18 cellular contexts compared by ENCODE assay signal in the genomic region with DNA sequence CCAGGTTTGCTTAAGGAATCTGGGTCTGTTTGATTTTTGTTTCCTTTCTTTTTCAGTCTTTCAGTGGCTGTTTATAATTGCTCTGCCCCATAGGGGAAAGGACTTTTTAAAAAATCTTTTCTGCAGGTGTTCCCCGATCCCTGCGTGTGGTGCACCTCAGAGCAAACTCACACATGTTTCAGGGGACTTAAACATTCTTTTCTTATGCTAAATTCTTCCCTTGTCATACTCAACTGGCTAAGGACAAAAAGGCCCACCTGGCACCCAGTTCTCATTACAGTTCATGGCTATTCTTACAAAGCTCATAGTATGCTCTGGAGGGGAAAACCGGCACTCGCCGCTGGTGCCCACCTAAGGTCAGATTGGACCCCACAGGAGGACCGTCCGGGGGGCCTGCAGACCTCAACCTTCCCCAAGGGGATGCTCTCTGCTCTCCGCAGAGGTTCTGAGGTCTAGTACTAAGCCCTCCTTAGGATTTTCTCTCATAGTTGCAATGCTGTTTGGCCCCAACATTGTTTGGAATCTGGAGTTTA.
DNase-seq lines count a peak whose midpoint lies in the region; ATAC-seq and TF ChIP-seq lines count a peak whose summit lies in the region.
"Had no signal": no experiment of that assay in that cellular context is flagged by ENCODE, and none has a peak within 500 bp of the region (broad histone marks: within the 10 kb centered on the region; RNA-seq: fewer than 3 reads in every experiment).

No MANE protein-coding gene starts in this region.

- H3K18ac ChIP-seq in neuronal stem cell (ENCODE audit: low read length), result no peak overlapping the region

- H3K9me3 ChIP-seq in HUES64 (ENCODE audit: insufficient read depth, low read depth, low read length) (peaks cover 8% of the 10 kb centered on the region; the same call in 1 of the 2 replicates), endodermal cell (ENCODE audit: control insufficient read depth, low read length) (peaks cover 24% of the 10 kb centered on the region), neuronal stem cell (replicated peaks in 1 of 2; ENCODE audit: control insufficient read depth in 2 of 2, insufficient read depth in 1 of 2, low read depth in 1 of 2, low read length in 2 of 2) (no peaks in the 10 kb centered on the region)

- H2BK12ac ChIP-seq in neuronal stem cell (ENCODE audit: low read length), result no peak overlapping the region

- WGBS in HUES64, result 85% methylated on average over 8 of the region's 8 CpGs
- WGBS in endodermal cell (ENCODE audit: insufficient coverage in 1 of 2, insufficient read length in 1 of 2), 2 experiments, result 94 to 96% methylated on average over 3 to 8 of the region's 8 CpGs
- no CpG with 5 or more reads among the region's 8 CpGs for WGBS in neuronal stem cell (ENCODE audit: extremely low coverage in 2 of 2, insufficient read length in 2 of 2, insufficient replicate concordance in 1 of 2), 2 donors

- no peak overlapping the region for H2BK120ac ChIP-seq in neuronal stem cell (ENCODE audit: low read depth, low read length)

- peaks cover 4% of the 10 kb centered on the region for H3K36me3 Mint-ChIP-seq in endodermal cell (ENCODE audit: low read depth)
- H3K36me3 Mint-ChIP-seq: CD4-positive, CD25-positive, alpha-beta regulatory T cell had no signal

- H3K9me3 Mint-ChIP-seq in endodermal cell, result peaks cover 23% of the 10 kb centered on the region
- H3K9me3 Mint-ChIP-seq: HFFc6 had no signal

- H3K79me1 ChIP-seq in neuronal stem cell (ENCODE audit: low read depth, low read length), result no peaks in the 10 kb centered on the region

- peak overlapping the region; percentile 77; the same call in 1 of the 2 replicates for H3K27ac ChIP-seq in HUES64 (ENCODE audit: low read depth, low read length)
- no peak overlapping the region for H3K27ac ChIP-seq in endodermal cell (ENCODE audit: low read depth, low read length)
- no peak overlapping the region for H3K27ac ChIP-seq in neuronal stem cell (replicated peaks; ENCODE audit: low read length)
- H3K27ac ChIP-seq: BLaER1 treated with 17β-estradiol and CSF1 and Interleukin-3, amounts not matched to agents 10 nM and 100 nM; HL-60 had no signal

- H3K4me3 Mint-ChIP-seq in endodermal cell, result no peak overlapping the region
- H3K4me3 Mint-ChIP-seq: CD4-positive, CD25-positive, alpha-beta regulatory T cell; HFFc6 had no signal

- H3K4me3 ChIP-seq in GM12865 (ENCODE audit: low read depth, low read length), result peak overlapping the region; percentile 9; the same call in 1 of the 2 replicates
- H3K4me3 ChIP-seq in HUES64 (ENCODE audit: low read length), result no peak overlapping the region
- H3K4me3 ChIP-seq in endodermal cell (ENCODE audit: low read length), result no peak overlapping the region
- H3K4me3 ChIP-seq in neuronal stem cell (ENCODE audit: low read length in 2 of 2), result no peak overlapping the region
- H3K4me3 ChIP-seq: BLaER1 treated with 17β-estradiol and CSF1 and Interleukin-3, amounts not matched to agents 10 nM and 100 nM had no signal

- no peak overlapping the region for H3K14ac ChIP-seq in neuronal stem cell (ENCODE audit: low read length)

- H3K4ac ChIP-seq in neuronal stem cell (ENCODE audit: low read length), result no peak overlapping the region

- no peak overlapping the region for H3K4me2 ChIP-seq in neuronal stem cell (ENCODE audit: insufficient read depth, low read length, poor library complexity, severe bottlenecking)
- H3K4me2 ChIP-seq: BLaER1 treated with 17β-estradiol and CSF1 and Interleukin-3, amounts not matched to agents 10 nM and 100 nM had no signal

- ATAC-seq in GM21619 (IDR thresholded peaks at IDR 0.05; ENCODE audit: unreplicated experiment), result no peak

- H3K36me3 ChIP-seq in HUES64 (ENCODE audit: insufficient read depth, low read length) (no peaks in the 10 kb centered on the region), endodermal cell (ENCODE audit: control insufficient read depth, insufficient read depth, low read length) (no peaks in the 10 kb centered on the region), neuronal stem cell (replicated peaks in 1 of 2; ENCODE audit: control insufficient read depth in 2 of 2, insufficient read depth in 2 of 2, low read length in 2 of 2) (no peaks in the 10 kb centered on the region)
- H3K36me3 ChIP-seq: BLaER1 treated with 17β-estradiol and CSF1 and Interleukin-3, amounts not matched to agents 10 nM and 100 nM had no signal

- peaks cover 9% of the 10 kb centered on the region for H3K4me1 Mint-ChIP-seq in endodermal cell
- H3K4me1 Mint-ChIP-seq: CD4-positive, CD25-positive, alpha-beta regulatory T cell had no signal

- H3K23ac ChIP-seq in neuronal stem cell (ENCODE audit: low read depth, low read length, poor library complexity), result no peak overlapping the region

- peak overlapping the region; percentile 45 for H2AFZ ChIP-seq in neuronal stem cell (ENCODE audit: low read length)

- no peak overlapping the region for H4K91ac ChIP-seq in neuronal stem cell (ENCODE audit: low read depth, low read length, poor library complexity)

- no peak overlapping the region for H2AK5ac ChIP-seq in neuronal stem cell (ENCODE audit: low read depth, low read length)

- H3K27me3 ChIP-seq in HUES64 (ENCODE audit: insufficient read depth, low read length) (no peaks in the 10 kb centered on the region), endodermal cell (ENCODE audit: control insufficient read depth, insufficient read depth, low read length, poor library complexity, severe bottlenecking) (no peaks in the 10 kb centered on the region), neuronal stem cell (ENCODE audit: control insufficient read depth in 3 of 3, insufficient read depth in 3 of 3, low read depth in 1 of 3, low read length in 3 of 3) (no peaks in the 10 kb centered on the region)
- H3K27me3 ChIP-seq: BLaER1 treated with 17β-estradiol and CSF1 and Interleukin-3, amounts not matched to agents 10 nM and 100 nM had no signal

- H3K27me3 Mint-ChIP-seq in endodermal cell (ENCODE audit: insufficient read depth), result no peaks in the 10 kb centered on the region
- H3K27me3 Mint-ChIP-seq: CD4-positive, CD25-positive, alpha-beta regulatory T cell had no signal

- peak overlapping the region; percentile 45 for H3K27ac Mint-ChIP-seq in endodermal cell
- H3K27ac Mint-ChIP-seq: HFFc6 had no signal

- H2BK15ac ChIP-seq in neuronal stem cell (ENCODE audit: low read length), result no peak overlapping the region

- H2BK5ac ChIP-seq in neuronal stem cell (ENCODE audit: low read length), result no peak overlapping the region

- H3K4me1 ChIP-seq in HUES64 (ENCODE audit: insufficient read depth, low read length) (peaks cover 4% of the 10 kb centered on the region; the same call in 1 of the 2 replicates), endodermal cell (ENCODE audit: control insufficient read depth, insufficient read depth, low read length) (no peaks in the 10 kb centered on the region), neuronal stem cell (ENCODE audit: control insufficient read depth in 2 of 2, insufficient read depth in 1 of 2, low read depth in 1 of 2, low read length in 2 of 2) (peaks cover 0 to 3% of the 10 kb centered on the region in 2 donors)
- H3K4me1 ChIP-seq: BLaER1 treated with 17β-estradiol and CSF1 and Interleukin-3, amounts not matched to agents 10 nM and 100 nM had no signal

- H4K8ac ChIP-seq in neuronal stem cell (ENCODE audit: low read depth, low read length), result no peak overlapping the region

- DNase-seq in GM12865 (ENCODE audit: low read depth) (no peak), endodermal cell (peak; percentile 50), neuronal stem cell (ENCODE audit: low spot score) (no peak), globus pallidus (ENCODE audit: low spot score) (no peak), cerebellar cortex (ENCODE audit: low spot score) (no peak), SW 1271 (lab: John Stamatoyannopoulos, UW) (no peak)
- DNase-seq: ACHN; Calu3; CD4-positive, CD25-positive, alpha-beta regulatory T cell; DMS 273 treated with DMSO at 0.1 percent for 48 hours; GOT3; HCEC 1CT; HFFc6; IMR-90 had no signal

- TF ChIP-seq CTCF in GM12865 (IDR thresholded peaks at IDR 0.05; ENCODE audit: insufficient read depth, low read depth, low read length, missing control alignments) (no peak), endodermal cell (conservative IDR thresholded peaks at IDR 0.05) (no peak)

- H3K9ac ChIP-seq in HUES64 (ENCODE audit: low read depth, low read length), result peak overlapping the region; percentile 1; the same call in 1 of the 2 replicates
- H3K9ac ChIP-seq in endodermal cell (ENCODE audit: extremely low read depth, low read length, poor library complexity, severe bottlenecking), result no peak overlapping the region
- H3K9ac ChIP-seq in neuronal stem cell (ENCODE audit: low read depth, low read length, poor library complexity), result no peak overlapping the region
- H3K9ac ChIP-seq: BLaER1 treated with 17β-estradiol and CSF1 and Interleukin-3, amounts not matched to agents 10 nM and 100 nM had no signal
